In genomic region chr9:89319015-89319905, GRCh38 we compare ENCODE assay signal across 8 cellular contexts. TPM values are rescaled to one million over a fixed set of nuclear protein-coding genes. Genes with fewer than 3 reads are reported as not detected.
DNase-seq lines count a peak whose midpoint lies in the region; ATAC-seq and TF ChIP-seq lines count a peak whose summit lies in the region.

No MANE protein-coding gene starts in this region.

- no peaks in the 10 kb centered on the region for H3K27me3 Mint-ChIP-seq in T-cell

- no peak for TF ChIP-seq CTCF in foreskin fibroblast (IDR thresholded peaks at IDR 0.05; ENCODE audit: low read depth, low read length)

- ATAC-seq in T-cell (replicated peaks in 1 of 4), result peak in 1 of 4 experiments; percentile 6
- peak; percentile 31 for ATAC-seq in sciatic nerve
- ATAC-seq in GM19023 (IDR thresholded peaks at IDR 0.05; ENCODE audit: unreplicated experiment), result no peak
- no peak for ATAC-seq in GM19035 (IDR thresholded peaks at IDR 0.05; ENCODE audit: unreplicated experiment)

- peak overlapping the region; percentile 66 to 77 for H3K4me3 ChIP-seq in foreskin fibroblast (ENCODE audit: low read depth in 1 of 2, low read length in 2 of 2)

- H3K27ac Mint-ChIP-seq in T-cell, result peak overlapping the region; percentile 91 to 99

- H3K4me3 Mint-ChIP-seq in T-cell, result peak overlapping the region; percentile 80 to 91 (median 84)

- peaks cover 12% of the 10 kb centered on the region for H3K36me3 Mint-ChIP-seq in T-cell

- H3K4me1 Mint-ChIP-seq in T-cell, result peaks cover 62 to 69% (median 68%) of the 10 kb centered on the region in 3 donors

- intact Hi-C loops in sciatic nerve (cut with DNase I), result no loop called here

- DNase-seq in NCI-H1105 treated with DMSO at 0.1 percent for 48 hours (lab: John Stamatoyannopoulos, UW) (peak; percentile 23), NCI-H1105 (lab: John Stamatoyannopoulos, UW) (no peak), T-cell (no peak), foreskin fibroblast (peak in 1 of 2 donors; percentile 18), sciatic nerve (ENCODE audit: low spot score) (no peak), NCI-H146 treated with DMSO at 0.1 percent for 48 hours (lab: John Stamatoyannopoulos, UW; ENCODE audit: unreplicated experiment) (no peak)

- no peaks in the 10 kb centered on the region for H3K9me3 Mint-ChIP-seq in T-cell

- POLR2A ChIA-PET in T-cell (lab: Charles Lee), result interaction anchor here in 1 of 2 donors (0.6 kb wide), 3 partner anchors 9 to 18 kb away, joined by 3 to 4 read pairs (median 3); no protein-coding TSS in a partner anchor

- CTCF ChIA-PET in T-cell (lab: Charles Lee), result interaction anchor here in 1 of 2 donors (0.6 to 1.0 kb wide), 3 partner anchors 9 to 284 kb away, joined by 3 to 5 read pairs (median 4); no protein-coding TSS in a partner anchor

RNA-seq across cellular contexts. Expression of gene SECISBP2, which starts 1.0 kb away (rescaled TPM):
- total RNA-seq in T-cell, result 100 to 1,000 TPM in 2 of 5 donors, 10 to 100 TPM in 3; 78.8 to 132 (median 87.5) TPM
- total RNA-seq in sciatic nerve, result 64.7 TPM

RNA-seq across cellular contexts. Expression of gene CKS2, which starts 8.3 kb away (rescaled TPM):
- 10 to 100 TPM in 1 of 5 donors, 1 to 10 TPM in 4; 8.6 to 13.1 (median 9.2) TPM for total RNA-seq in T-cell
- total RNA-seq in sciatic nerve, result 4.6 TPM
